In the genomic region with DNA sequence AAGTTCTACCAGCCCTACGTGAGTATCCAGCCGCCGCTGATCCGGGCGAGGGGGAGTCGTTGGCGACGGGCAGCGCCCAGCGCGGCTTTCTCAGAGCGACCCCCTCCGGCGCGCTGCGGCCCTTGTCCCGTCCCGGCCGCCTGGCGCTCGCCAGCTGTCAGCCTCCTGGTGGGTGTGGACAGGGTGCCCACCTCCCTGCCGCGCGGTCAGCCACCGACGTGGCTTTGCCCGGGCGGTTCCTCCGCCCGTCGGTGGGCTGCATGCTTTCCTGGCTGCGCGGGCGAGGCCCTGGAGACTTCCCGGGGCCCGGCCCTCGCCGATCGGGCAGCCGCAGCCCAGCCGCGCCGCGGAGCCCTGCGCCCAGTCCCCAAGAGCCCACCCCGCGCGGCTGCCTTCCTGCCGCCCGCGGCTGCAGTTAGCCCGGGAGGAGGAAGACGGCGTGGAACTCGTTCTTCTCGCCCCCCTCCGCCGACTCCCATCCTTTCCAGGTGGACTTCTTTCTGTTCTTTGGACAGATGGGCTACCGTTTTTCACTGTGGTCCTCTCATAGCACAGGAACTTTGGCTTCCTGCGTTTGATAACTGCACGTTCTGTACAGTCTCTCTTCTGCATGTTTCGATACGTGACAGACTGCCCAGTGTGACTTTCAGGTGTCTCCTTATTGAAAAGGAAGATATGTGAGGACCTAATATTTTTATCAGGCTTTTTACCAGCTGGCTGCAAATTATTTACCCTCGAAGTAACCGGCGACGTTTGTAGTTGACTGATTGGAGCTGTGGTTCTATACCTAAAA, we compare ENCODE assay signal across 8 cellular contexts. TPM values are rescaled to one million over a fixed set of nuclear protein-coding genes. Genes with fewer than 3 reads are reported as not detected.
A peak's percentile ranks its signal among the peaks of the same experiment; 100 is the strongest.
DNase-seq lines count a peak whose midpoint lies in the region; ATAC-seq and TF ChIP-seq lines count a peak whose summit lies in the region.

No MANE protein-coding gene starts in this region.

- peak; percentile 34 for DNase-seq in stimulated activated CD4-positive, alpha-beta T cell treated with anti-CD3 and anti-CD28 coated beads, Interleukin-2, amount 100 ng/mL, for 24 hours
- DNase-seq in stimulated activated CD4-positive, alpha-beta T cell treated with anti-CD3 and anti-CD28 coated beads, Interleukin-12 subunit alpha, Interleukin-12 subunit beta, amount 100 ng/mL, for 4 hours = no peak
- DNase-seq in HAP-1 (ENCODE audit: low spot score in 2 of 2) (peak; percentile 56 to 82), LHCN-M2 (ENCODE audit: low read depth) (peak; percentile 69), T-helper 1 cell (peak in 3 of 5 donors; percentile 8 to 25 (median 17)), ecto neural progenitor cell (ENCODE audit: low spot score) (peak; percentile 85), memory B cell (ENCODE audit: low spot score in 2 of 2) (no peak), tibial artery (peak in 1 of 2 donors; percentile 35)

- peaks cover 2% of the 10 kb centered on the region for H3K36me3 Mint-ChIP-seq in memory B cell

- peak overlapping the region; percentile 68 for H3K4me3 ChIP-seq in HAP-1
- H3K4me3 ChIP-seq in tibial artery = peak overlapping the region; percentile 80 to 97

- ATAC-seq in memory B cell (ENCODE audit: low read depth) = peak; percentile 1

- H3K4me1 ChIP-seq in HAP-1 = peaks cover 20% of the 10 kb centered on the region
- H3K4me1 ChIP-seq in tibial artery = peaks cover 0 to 62% (median 33%) of the 10 kb centered on the region in 4 donors

- no peaks in the 10 kb centered on the region for H3K9me3 ChIP-seq in HAP-1
- no peaks in the 10 kb centered on the region for H3K9me3 ChIP-seq in tibial artery

- H3K27me3 ChIP-seq in HAP-1 (ENCODE audit: low read depth) (no peaks in the 10 kb centered on the region), tibial artery (no peaks in the 10 kb centered on the region)

- H3K27ac ChIP-seq in tibial artery = peak overlapping the region; percentile 93 to 98

- intact Hi-C loops in tibial artery (cut with DNase I; ENCODE audit: low total_unique reads) = loop anchor here (5.0 kb wide), 1 partner anchor 215 kb away; the partner anchor contains the start of gene TMED7

- no peaks in the 10 kb centered on the region for H3K9me3 Mint-ChIP-seq in memory B cell

- H3K4me3 Mint-ChIP-seq in memory B cell = peak overlapping the region; percentile 95

- H3K27me3 Mint-ChIP-seq in memory B cell = no peaks in the 10 kb centered on the region

- H3K36me3 ChIP-seq in HAP-1 (replicated peaks) (peaks cover 4% of the 10 kb centered on the region), tibial artery (peaks cover 3% of the 10 kb centered on the region in 3 donors)

- H3K27ac Mint-ChIP-seq in memory B cell = peak overlapping the region; percentile 99

- peaks cover 27% of the 10 kb centered on the region for H3K4me1 Mint-ChIP-seq in memory B cell

- TF ChIP-seq CTCF in tibial artery (IDR thresholded peaks at IDR 0.05) = peak in 1 of 2 experiments; percentile 21

- in situ Hi-C loops in HAP-1 (cut with MboI; ENCODE audit: low sequenced_read_pairs) = loop anchor here (25.0 kb wide), 1 partner anchor 220 kb away; no protein-coding TSS in a partner anchor

RNA-seq across cellular contexts. Expression of gene AP3S1, which starts 0.6 kb away (rescaled TPM):
- total RNA-seq in LHCN-M2 (2014; rRNA removed) = 171 and 369 TPM in 2 replicates
- polyA plus RNA-seq in LHCN-M2 (2012) = 61.1 TPM

RNA-seq across cellular contexts. Expression of gene ATG12, which starts 0.9 kb away (rescaled TPM):
- 72.9 and 78.6 TPM in 2 replicates for total RNA-seq in LHCN-M2 (2014; rRNA removed)
- 45.5 TPM for polyA plus RNA-seq in LHCN-M2 (2012)

RNA-seq across cellular contexts. Expression of gene CDO1, which starts 25.8 kb away (rescaled TPM):
- total RNA-seq in LHCN-M2 (2014; rRNA removed) = 2.7 and 3.1 TPM in 2 replicates
- 1.4 TPM for polyA plus RNA-seq in LHCN-M2 (2012)

Comparison
In these comparisons a context has a peak if more than half of its experiments do, and no peak if none do; other contexts are left out.
1. DNase-seq: peak in stimulated activated CD4-positive, alpha-beta T cell treated with anti-CD3 and anti-CD28 coated beads, Interleukin-2, amount 100 ng/mL, for 24 hours (2 of 2), HAP-1 (2 of 2), LHCN-M2 (single experiment), T-helper 1 cell (3 of 5) and ecto neural progenitor cell (single experiment); none in stimulated activated CD4-positive, alpha-beta T cell treated with anti-CD3 and anti-CD28 coated beads, Interleukin-12 subunit alpha, Interleukin-12 subunit beta, amount 100 ng/mL, for 4 hours (single experiment) and memory B cell (0 of 2).